20 cellular contexts compared by ENCODE assay signal in genomic region chr20:1312904-1313235, GRCh38. TPM values are rescaled to one million over a fixed set of nuclear protein-coding genes. Genes with fewer than 3 reads are reported as not detected.
DNase-seq lines count a peak whose midpoint lies in the region; ATAC-seq, FAIRE-seq and TF ChIP-seq lines count a peak whose summit lies in the region.
"Had no signal": no experiment of that assay in that cellular context is flagged by ENCODE, and none has a peak within 500 bp of the region (broad histone marks: within the 10 kb centered on the region; RNA-seq: fewer than 3 reads in every experiment).

No MANE protein-coding gene starts in this region.

- no peak overlapping the region for H3K56ac ChIP-seq in H9 (ENCODE audit: insufficient read length, low read depth, low read length)

- no peak overlapping the region for H2AFZ ChIP-seq in H9 (ENCODE audit: low read length)
- H2AFZ ChIP-seq in MM.1S (ENCODE audit: low read length): no peak overlapping the region

- no peak overlapping the region for H4K8ac ChIP-seq in H9 (replicated peaks; ENCODE audit: insufficient read length, low read depth, low read length)

- H2BK5ac ChIP-seq in H9 (ENCODE audit: insufficient read length, low read length): no peak overlapping the region

- H3K4me3 Mint-ChIP-seq in H9: peak overlapping the region; percentile 42 to 55; a peak in 3 of 5 replicates
- no peak overlapping the region for H3K4me3 Mint-ChIP-seq in endothelial cell (ENCODE audit: unreplicated experiment)
- H3K4me3 Mint-ChIP-seq: activated B cell treated with CpG ODN at 0.5 μM for 24 hours; activated CD8-positive, alpha-beta memory T cell treated with anti-CD3 and anti-CD28 coated beads, Interleukin-2, amount 10 ng/mL, durations not matched to agents 7 days and 5 days had no signal

- H4K20me1 ChIP-seq in H9 (ENCODE audit: control insufficient read depth, insufficient read depth, insufficient read length) (no peaks in the 10 kb centered on the region), MM.1S (ENCODE audit: insufficient read depth, low read length) (no peaks in the 10 kb centered on the region)

- peaks cover 11 to 13% of the 10 kb centered on the region in 2 experiments for H3K4me1 Mint-ChIP-seq in H9
- peaks cover 13% of the 10 kb centered on the region for H3K4me1 Mint-ChIP-seq in endothelial cell (ENCODE audit: unreplicated experiment)

- H2BK120ac ChIP-seq in H9 (ENCODE audit: low read depth, low read length, poor library complexity, severe bottlenecking): no peak overlapping the region

- no peak for TF ChIP-seq CTCF in H9 (conservative IDR thresholded peaks at IDR 0.05)
- TF ChIP-seq CTCF in omental fat pad (IDR thresholded peaks at IDR 0.05): no peak
- no peak for TF ChIP-seq CTCF in endothelial cell (IDR thresholded peaks at IDR 0.05; ENCODE audit: unreplicated experiment)
- TF ChIP-seq CTCF in MM.1S (IDR thresholded peaks at IDR 0.05; ENCODE audit: low read length): no peak

- no peaks in the 10 kb centered on the region for H3K9me3 Mint-ChIP-seq in H9
- H3K9me3 Mint-ChIP-seq in endothelial cell (ENCODE audit: unreplicated experiment): no peaks in the 10 kb centered on the region
- H3K9me3 Mint-ChIP-seq: activated B cell treated with CpG ODN at 0.5 μM for 24 hours; stimulated activated naive B cell treated with anti-CD40 and anti-IgM and Interleukin-4, amounts not matched to agents 10 μg/mL and 1 μg/mL and 100 μg/mL, for 72 hours had no signal

- peaks cover 8% of the 10 kb centered on the region; the same call in 1 of the 2 replicates for H3F3A ChIP-seq in MM.1S (ENCODE audit: insufficient read depth, low read length)

- H3K36me3 ChIP-seq in MM.1S (replicated peaks; ENCODE audit: insufficient read depth, low read length): no peaks in the 10 kb centered on the region
- H3K36me3 ChIP-seq: adrenal gland, heart right ventricle, lower lobe of right lung, upper lobe of right lung had no signal

- H3K9ac ChIP-seq in H9 (ENCODE audit: extremely low read depth, insufficient read length, low read length) (no peak overlapping the region), MM.1S (ENCODE audit: low read length) (no peak overlapping the region)

- H3K27ac ChIP-seq in H9 (ENCODE audit: insufficient read length, low read depth, low read length): no peak overlapping the region
- peak overlapping the region; percentile 65 for H3K27ac ChIP-seq in angular gyrus (ENCODE audit: low read depth, low read length)
- no peak overlapping the region for H3K27ac ChIP-seq in MM.1S (ENCODE audit: low read length)
- H3K27ac ChIP-seq: adrenal gland, coronary artery, esophagus muscularis mucosa, lower lobe of right lung, psoas muscle, upper lobe of right lung had no signal

- no peak overlapping the region for H3K4ac ChIP-seq in H9 (ENCODE audit: low read depth, low read length)

- no peak for FAIRE-seq in HTR-8/SVneo (lab: Jason Lieb, UNC)

- H4K91ac ChIP-seq in H9 (ENCODE audit: insufficient read length, low read depth, low read length): no peak overlapping the region

- H3K23me2 ChIP-seq in H9 (ENCODE audit: insufficient read length, low read depth, low read length, poor library complexity, severe bottlenecking): peaks cover 5% of the 10 kb centered on the region

- H4K5ac ChIP-seq in H9 (ENCODE audit: insufficient read length, low read depth, low read length): no peak overlapping the region

- H2BK15ac ChIP-seq in H9 (ENCODE audit: low read depth, low read length): no peak overlapping the region

- peak overlapping the region; percentile 69 for H3K14ac ChIP-seq in H9 (ENCODE audit: insufficient read depth, low read length)

- H2AK5ac ChIP-seq in H9 (ENCODE audit: insufficient read length, low read length): no peak overlapping the region

- ATAC-seq in omental fat pad (ENCODE audit: low FRiP score): peak; percentile 17

- no peak overlapping the region for H2BK20ac ChIP-seq in H9 (ENCODE audit: low read depth, low read length, poor library complexity, severe bottlenecking)

- no peak overlapping the region for H3T11ph ChIP-seq in H9 (ENCODE audit: low read length)

- DNase-seq in H9 (no peak), omental fat pad (ENCODE audit: low spot score) (no peak), HTR-8/SVneo (ENCODE audit: insufficient read length, low spot score) (no peak), endothelial cell (ENCODE audit: low spot score) (no peak), NK-92 (lab: John Stamatoyannopoulos, UW; ENCODE audit: unreplicated experiment) (no peak), MM.1S (no peak)
- DNase-seq: GDM1, NCI-H1436 treated with DMSO at 0.1 percent for 48 hours had no signal

- H3K27me3 ChIP-seq in H9 (ENCODE audit: insufficient read depth, low read length): no peaks in the 10 kb centered on the region
- no peaks in the 10 kb centered on the region for H3K27me3 ChIP-seq in MM.1S (replicated peaks; ENCODE audit: insufficient read depth, low read length)
- H3K27me3 ChIP-seq: adrenal gland, esophagus muscularis mucosa, heart right ventricle, upper lobe of right lung had no signal

- H3K23ac ChIP-seq in H9 (ENCODE audit: insufficient read length, low read depth, low read length): no peak overlapping the region

- peak overlapping the region; percentile 42 for H3K4me2 ChIP-seq in H9 (ENCODE audit: insufficient read depth, insufficient read length, low read length)
- H3K4me2 ChIP-seq in MM.1S (ENCODE audit: low read depth, low read length): no peak overlapping the region

- no peaks in the 10 kb centered on the region for H3K79me2 ChIP-seq in H9 (ENCODE audit: insufficient read depth, low read length)
- no peaks in the 10 kb centered on the region for H3K79me2 ChIP-seq in MM.1S (ENCODE audit: low read length)

- H3K27ac Mint-ChIP-seq in H9 (no peak overlapping the region), endothelial cell (ENCODE audit: unreplicated experiment) (no peak overlapping the region)
- H3K27ac Mint-ChIP-seq: activated B cell treated with CpG ODN at 0.5 μM for 24 hours; activated CD8-positive, alpha-beta memory T cell treated with anti-CD3 and anti-CD28 coated beads, Interleukin-2, amount 10 ng/mL, durations not matched to agents 7 days and 5 days; stimulated activated naive B cell treated with anti-CD40 and anti-IgM and Interleukin-4, amounts not matched to agents 10 μg/mL and 1 μg/mL and 100 μg/mL, for 72 hours had no signal

- WGBS in H9 (ENCODE audit: extremely low coverage, insufficient read length, low lambda C conversion rate): no CpG with 5 or more reads among the region's 16 CpGs

- H2BK12ac ChIP-seq in H9 (ENCODE audit: insufficient read length, low read depth, low read length): no peak overlapping the region

- H3K36me3 Mint-ChIP-seq in H9 (ENCODE audit: insufficient read depth in 1 of 3, low read depth in 3 of 3) (no peaks in the 10 kb centered on the region), endothelial cell (ENCODE audit: low read depth, unreplicated experiment) (peaks cover 10% of the 10 kb centered on the region)
- H3K36me3 Mint-ChIP-seq: activated CD8-positive, alpha-beta memory T cell treated with anti-CD3 and anti-CD28 coated beads, Interleukin-2, amount 10 ng/mL, durations not matched to agents 7 days and 5 days had no signal

- H3K9me2 ChIP-seq in MM.1S (replicated peaks; ENCODE audit: insufficient read depth, low read length): no peaks in the 10 kb centered on the region

- H3K79me1 ChIP-seq in H9 (ENCODE audit: insufficient read depth, low read depth, low read length, poor library complexity, severe bottlenecking): no peaks in the 10 kb centered on the region

- H3K27me3 Mint-ChIP-seq in H9 (ENCODE audit: low read depth) (peaks cover 17% of the 10 kb centered on the region), endothelial cell (ENCODE audit: unreplicated experiment) (peaks cover 4% of the 10 kb centered on the region)
- H3K27me3 Mint-ChIP-seq: activated B cell treated with CpG ODN at 0.5 μM for 24 hours; stimulated activated naive B cell treated with anti-CD40 and anti-IgM and Interleukin-4, amounts not matched to agents 10 μg/mL and 1 μg/mL and 100 μg/mL, for 72 hours had no signal

- H3K4me1 ChIP-seq in H9 (ENCODE audit: insufficient read depth, low read length): no peaks in the 10 kb centered on the region; the same call in 1 of the 2 replicates
- H3K4me1 ChIP-seq in MM.1S (ENCODE audit: low read length): peaks cover 25% of the 10 kb centered on the region
- H3K4me1 ChIP-seq: psoas muscle, upper lobe of right lung had no signal

- H3K4me3 ChIP-seq in iPS-11a (ENCODE audit: low read depth, low read length): peak overlapping the region; percentile 24
- no peak overlapping the region for H3K4me3 ChIP-seq in MM.1S (ENCODE audit: low read length)
- H3K4me3 ChIP-seq: adrenal gland, lower lobe of right lung, upper lobe of right lung had no signal

- H3K9me3 ChIP-seq in H9 (ENCODE audit: control insufficient read depth, low read depth, low read length) (no peaks in the 10 kb centered on the region), MM.1S (replicated peaks; ENCODE audit: insufficient read depth, low read length) (no peaks in the 10 kb centered on the region)
- H3K9me3 ChIP-seq: adrenal gland, esophagus muscularis mucosa, heart right ventricle, lower lobe of right lung, psoas muscle, upper lobe of right lung had no signal

- no peak overlapping the region for H3K18ac ChIP-seq in H9 (ENCODE audit: insufficient read length, low read depth, low read length)

RNA-seq across cellular contexts. Expression of gene SDCBP2, which starts 16.1 kb away (rescaled TPM):
- total RNA-seq in H9 (2021): 1.9 and 3.1 TPM in 2 replicates
- total RNA-seq in omental fat pad: 10 to 100 TPM in 2 of 4 donors, 1 to 10 TPM in 2; 7.7 to 18.0 (median 9.8) TPM
- 10.1 TPM for total RNA-seq in endothelial cell (ENCODE audit: unreplicated experiment)

RNA-seq across cellular contexts. Expression of gene SNPH, which starts 46.8 kb away (rescaled TPM):
- total RNA-seq in H9 (2021) (1.8 TPM in 2 replicates), omental fat pad (1 to 10 TPM; 2.0 to 3.9 (median 2.5) TPM), endothelial cell (ENCODE audit: unreplicated experiment) (8.4 TPM)
